In genomic region chr19:55437410-55437809, GRCh38 we compare ENCODE assay signal across 10 cellular contexts. TPM values are rescaled to one million over a fixed set of nuclear protein-coding genes. Genes with fewer than 3 reads are reported as not detected.
A peak's percentile ranks its signal among the peaks of the same experiment; 100 is the strongest.
DNase-seq lines count a peak whose midpoint lies in the region; ATAC-seq and TF ChIP-seq lines count a peak whose summit lies in the region.
"Had no signal": no experiment of that assay in that cellular context is flagged by ENCODE, and none has a peak within 500 bp of the region (broad histone marks: within the 10 kb centered on the region; RNA-seq: fewer than 3 reads in every experiment).

No MANE protein-coding gene starts in this region.

- H3K36me3 ChIP-seq in upper lobe of left lung = no peaks in the 10 kb centered on the region
- H3K36me3 ChIP-seq in CD8-positive, alpha-beta memory T cell (ENCODE audit: insufficient read depth, low read length) = no peaks in the 10 kb centered on the region

- H3K9me3 Mint-ChIP-seq in HFFc6 = peaks cover 6% of the 10 kb centered on the region; the same call in 1 of the 2 replicates
- peaks cover 0 to 3% (median 3%) of the 10 kb centered on the region in 5 donors for H3K9me3 Mint-ChIP-seq in CD8-positive, alpha-beta memory T cell
- H3K9me3 Mint-ChIP-seq: stimulated activated naive CD8-positive, alpha-beta T cell treated with anti-CD3 and anti-CD28 coated beads, Interleukin-15, Interleukin-2, amounts not matched to agents 100 ng/mL and 50 ng/mL, for 24 hours had no signal

- H3K4me3 ChIP-seq in upper lobe of left lung = no peak overlapping the region
- no peak overlapping the region for H3K4me3 ChIP-seq in CD8-positive, alpha-beta memory T cell (ENCODE audit: low read length)

- POLR2A ChIA-PET in CD8-positive, alpha-beta memory T cell (lab: Charles Lee) = no interaction called here

- ATAC-seq in SK-N-SH treated with all-trans-retinoic acid at 6 μM for 48 hours (peak; percentile 86), upper lobe of left lung (ENCODE audit: low FRiP score in 2 of 2) (peak; percentile 61 to 75), GM19463 (IDR thresholded peaks at IDR 0.05; ENCODE audit: unreplicated experiment) (no peak)

- no peak overlapping the region for H3K27ac Mint-ChIP-seq in HFFc6
- no peak overlapping the region for H3K27ac Mint-ChIP-seq in CD8-positive, alpha-beta memory T cell
- H3K27ac Mint-ChIP-seq: stimulated activated naive CD8-positive, alpha-beta T cell treated with anti-CD3 and anti-CD28 coated beads, Interleukin-15, Interleukin-2, amounts not matched to agents 100 ng/mL and 50 ng/mL, for 24 hours had no signal

- H3K36me3 Mint-ChIP-seq in HFFc6 (ENCODE audit: low read depth) = peaks cover 5% of the 10 kb centered on the region; the same call in 1 of the 2 replicates
- H3K36me3 Mint-ChIP-seq in CD8-positive, alpha-beta memory T cell = peaks cover 0 to 5% (median 1%) of the 10 kb centered on the region in 3 donors

- no peak overlapping the region for H3K4me3 Mint-ChIP-seq in HFFc6
- H3K4me3 Mint-ChIP-seq in CD8-positive, alpha-beta memory T cell = no peak overlapping the region
- H3K4me3 Mint-ChIP-seq: stimulated activated naive CD8-positive, alpha-beta T cell treated with anti-CD3 and anti-CD28 coated beads, Interleukin-15, Interleukin-2, amounts not matched to agents 100 ng/mL and 50 ng/mL, for 24 hours had no signal

- no peak for TF ChIP-seq POLR2A in upper lobe of left lung (IDR thresholded peaks at IDR 0.05)

- peaks cover 10% of the 10 kb centered on the region for H3K4me1 Mint-ChIP-seq in HFFc6 (ENCODE audit: low read depth)
- H3K4me1 Mint-ChIP-seq in CD8-positive, alpha-beta memory T cell = peaks cover 13 to 19% (median 14%) of the 10 kb centered on the region in 3 donors

- H3K4me1 ChIP-seq in upper lobe of left lung = peaks cover 5 to 24% (median 10%) of the 10 kb centered on the region in 4 donors
- peaks cover 15% of the 10 kb centered on the region for H3K4me1 ChIP-seq in CD8-positive, alpha-beta memory T cell (ENCODE audit: insufficient read depth, low read length)

- no peaks in the 10 kb centered on the region for H3K9me3 ChIP-seq in upper lobe of left lung
- no peaks in the 10 kb centered on the region for H3K9me3 ChIP-seq in CD8-positive, alpha-beta memory T cell (ENCODE audit: low read length)

- TF ChIP-seq CTCF in HFFc6 (IDR thresholded peaks at IDR 0.05) (no peak), upper lobe of left lung (IDR thresholded peaks at IDR 0.05) (no peak)

- peak; percentile 88 for DNase-seq in AG08396 (ENCODE audit: low spot score)
- DNase-seq in HFFc6 = peak; percentile 34
- DNase-seq in glomerular visceral epithelial cell (ENCODE audit: extremely low spot score) = peak; percentile 68
- peak; percentile 56 to 91 for DNase-seq in upper lobe of left lung
- DNase-seq in CD8-positive, alpha-beta memory T cell = no peak
- no peak for DNase-seq in NCI-H82 treated with DMSO at 0.1 percent for 48 hours (lab: John Stamatoyannopoulos, UW; ENCODE audit: unreplicated experiment)

- no peak for TF ChIP-seq EP300 in upper lobe of left lung (IDR thresholded peaks at IDR 0.05)

- peaks cover 0 to 55% (median 26%) of the 10 kb centered on the region in 4 donors for H3K27me3 ChIP-seq in upper lobe of left lung
- peaks cover 44% of the 10 kb centered on the region for H3K27me3 ChIP-seq in CD8-positive, alpha-beta memory T cell (ENCODE audit: insufficient read depth, low read length, poor library complexity, severe bottlenecking)

- H3K27me3 Mint-ChIP-seq in HFFc6 (ENCODE audit: insufficient read depth) = peaks cover 21% of the 10 kb centered on the region
- peaks cover 43 to 51% of the 10 kb centered on the region in 2 donors for H3K27me3 Mint-ChIP-seq in CD8-positive, alpha-beta memory T cell

- H3K27ac ChIP-seq in upper lobe of left lung = no peak overlapping the region
- H3K27ac ChIP-seq in CD8-positive, alpha-beta memory T cell (ENCODE audit: low read depth, low read length) = no peak overlapping the region
- H3K27ac ChIP-seq: VCaP had no signal

- CTCF ChIA-PET in CD8-positive, alpha-beta memory T cell (lab: Charles Lee) = interaction anchor here (1.0 to 1.1 kb wide), 2 partner anchors 31 to 66 kb away, joined by 3 to 4 read pairs; no protein-coding TSS in a partner anchor

- 1% methylated on average over 17 of the region's 17 CpGs for WGBS in upper lobe of left lung, 2 donors

TF ChIP-seq in SK-N-SH treated with all-trans-retinoic acid at 6 μM for 48 hours, 23 proteins besides CTCF, POLR2A, EP300 and RAD21:
- TF ChIP-seq TOX (CRISPR knock-in tag; IDR thresholded peaks at IDR 0.05; ENCODE audit: borderline replicate concordance) (no peak), ISL1 (CRISPR knock-in tag; IDR thresholded peaks at IDR 0.05) (0 out of 2 replicates have a peak, but pooled peaks have one; percentile 16), CSDC2 (CRISPR knock-in tag; IDR thresholded peaks at IDR 0.05) (peak; percentile 71; the same call in 1 of the 2 replicates), SNAI2 (CRISPR knock-in tag; IDR thresholded peaks at IDR 0.05) (peak; percentile 72; the same call in 1 of the 2 replicates)

RNA-seq across cellular contexts. Expression of gene SHISA7, which starts 5.7 kb away (rescaled TPM):
- not detected for total RNA-seq in HFFc6 (2021; fragmentation: NEBNext Ultra II Directional; extraction: Animal tissue kit (Norgen Biotek cat#: 25700))
- not detected for total RNA-seq in upper lobe of left lung
- not detected for total RNA-seq in CD8-positive, alpha-beta memory T cell
- polyA plus RNA-seq in CD8-positive, alpha-beta memory T cell = not detected

RNA-seq across cellular contexts. Expression of gene ISOC2, which starts 24.0 kb away (rescaled TPM):
- total RNA-seq in HFFc6 (2021; fragmentation: NEBNext Ultra II Directional; extraction: Animal tissue kit (Norgen Biotek cat#: 25700)) = 10 to 100 TPM; 60.1 to 81.4 (median 66.8) TPM
- total RNA-seq in upper lobe of left lung = 10 to 100 TPM in 5 of 6 donors, 1 to 10 TPM in 1; 4.2 to 44.8 (median 36.7) TPM
- 10 to 100 TPM; 33.7 to 38.8 TPM for total RNA-seq in CD8-positive, alpha-beta memory T cell
- 32.0 TPM for polyA plus RNA-seq in CD8-positive, alpha-beta memory T cell

RNA-seq across cellular contexts. Expression of gene C19orf85, which starts 27.1 kb away (rescaled TPM):
- total RNA-seq in HFFc6 (2021; fragmentation: NEBNext Ultra II Directional; extraction: Animal tissue kit (Norgen Biotek cat#: 25700)) = not detected
- total RNA-seq in upper lobe of left lung = not detected
- not detected for total RNA-seq in CD8-positive, alpha-beta memory T cell
- polyA plus RNA-seq in CD8-positive, alpha-beta memory T cell = not detected

RNA-seq across cellular contexts. Expression of gene UBE2S, which starts 29.8 kb away (rescaled TPM):
- total RNA-seq in HFFc6 (2021; fragmentation: NEBNext Ultra II Directional; extraction: Animal tissue kit (Norgen Biotek cat#: 25700)) = 100 to 1,000 TPM; 181 to 356 (median 309) TPM
- total RNA-seq in upper lobe of left lung = 10 to 100 TPM in 5 of 6 donors, 1 to 10 TPM in 1; 6.5 to 31.6 (median 19.0) TPM
- 100 to 1,000 TPM; 263 to 291 TPM for total RNA-seq in CD8-positive, alpha-beta memory T cell
- polyA plus RNA-seq in CD8-positive, alpha-beta memory T cell = 42.5 TPM

RNA-seq across cellular contexts. Expression of gene ZNF628, which starts 39.0 kb away (rescaled TPM):
- total RNA-seq in HFFc6 (2021; fragmentation: NEBNext Ultra II Directional; extraction: Animal tissue kit (Norgen Biotek cat#: 25700)) = 10 to 100 TPM in 2 of 6 experiments, 1 to 10 TPM in 4; 8.6 to 11.3 (median 9.5) TPM
- 10 to 100 TPM in 5 of 6 donors, 1 to 10 TPM in 1; 9.9 to 32.1 (median 12.4) TPM for total RNA-seq in upper lobe of left lung
- 1 to 10 TPM; 8.3 to 8.7 TPM for total RNA-seq in CD8-positive, alpha-beta memory T cell
- 0.36 TPM for polyA plus RNA-seq in CD8-positive, alpha-beta memory T cell

Comparison
In these comparisons a context has a peak if more than half of its experiments do, and no peak if none do; other contexts are left out.
1. DNase-seq: peak in AG08396 (single experiment), HFFc6 (single experiment), glomerular visceral epithelial cell (single experiment) and upper lobe of left lung (2 of 2); none in CD8-positive, alpha-beta memory T cell (0 of 5) and NCI-H82 treated with DMSO at 0.1 percent for 48 hours (single experiment).